Comparison of ENCODE assay signal across 8 cellular contexts in genomic region chr11:911031-911889, GRCh38. TPM values are rescaled to one million over a fixed set of nuclear protein-coding genes. Genes with fewer than 3 reads are reported as not detected.
DNase-seq lines count a peak whose midpoint lies in the region; ATAC-seq and TF ChIP-seq lines count a peak whose summit lies in the region.

No MANE protein-coding gene starts in this region.

- H3K27ac ChIP-seq in neural progenitor cell (peak overlapping the region; percentile 81), uterus (peak overlapping the region; percentile 83 to 90)

- peak; percentile 25 for ATAC-seq in GM21576 (IDR thresholded peaks at IDR 0.05; ENCODE audit: unreplicated experiment)

- peak; percentile 72 for DNase-seq in EH (ENCODE audit: low read depth)
- peak; percentile 42 for DNase-seq in activated CD4-positive, alpha-beta memory T cell treated with anti-CD3 and anti-CD28 coated beads, Interleukin-2, amount 10 ng/mL, durations not matched to agents 7 days and 5 days
- DNase-seq in fibroblast of gingiva (ENCODE audit: low read depth) = peak; percentile 43
- peak; percentile 76 for DNase-seq in neural progenitor cell (ENCODE audit: low spot score)
- DNase-seq in uterus = peak; percentile 41 to 58
- no peak for DNase-seq in GM19238 (ENCODE audit: insufficient read length, low spot score)

- no peaks in the 10 kb centered on the region for H3K36me3 Mint-ChIP-seq in activated CD4-positive, alpha-beta memory T cell treated with anti-CD3 and anti-CD28 coated beads, Interleukin-2, amount 10 ng/mL, durations not matched to agents 7 days and 5 days (ENCODE audit: low read depth)
- H3K36me3 Mint-ChIP-seq in neural progenitor cell = peaks cover 4% of the 10 kb centered on the region

- no peak overlapping the region for H3K9ac ChIP-seq in neural progenitor cell

- peak in 1 of 2 donors; percentile 2 for TF ChIP-seq POLR2A in uterus (IDR thresholded peaks at IDR 0.05)

- H4K20me1 ChIP-seq in neural progenitor cell (ENCODE audit: low read depth) = peaks cover 11% of the 10 kb centered on the region

- H3K27me3 Mint-ChIP-seq in activated CD4-positive, alpha-beta memory T cell treated with anti-CD3 and anti-CD28 coated beads, Interleukin-2, amount 10 ng/mL, durations not matched to agents 7 days and 5 days = no peaks in the 10 kb centered on the region
- H3K27me3 Mint-ChIP-seq in neural progenitor cell (ENCODE audit: insufficient read depth, low read depth) = peaks cover 2% of the 10 kb centered on the region

- intact Hi-C loops in uterus (cut with DNase I; ENCODE audit: low total_unique reads) = no loop called here

- H3K4me3 ChIP-seq in neural progenitor cell (peak overlapping the region; percentile 99), uterus (peak overlapping the region; percentile 63 to 85)

- peaks cover 11% of the 10 kb centered on the region for H3F3A ChIP-seq in neural progenitor cell (ENCODE audit: low read depth)

- CTCF ChIA-PET in activated CD4-positive, alpha-beta memory T cell treated with anti-CD3 and anti-CD28 coated beads, Interleukin-2, amount 10 ng/mL, durations not matched to agents 7 days and 5 days (lab: Charles Lee) = interaction anchor here (1.2 to 3.5 kb wide), 3 partner anchors 10 to 17 kb away, joined by 5 to 18 read pairs (median 6); partner anchors contain the start of gene AP2A2

- no peaks in the 10 kb centered on the region for H3K36me3 ChIP-seq in neural progenitor cell
- no peaks in the 10 kb centered on the region for H3K36me3 ChIP-seq in uterus

- H3K4me1 ChIP-seq in neural progenitor cell = peaks cover 14% of the 10 kb centered on the region
- H3K4me1 ChIP-seq in uterus = peaks cover 0 to 5% of the 10 kb centered on the region in 2 donors

- peak overlapping the region; percentile 80 for H3K27ac Mint-ChIP-seq in activated CD4-positive, alpha-beta memory T cell treated with anti-CD3 and anti-CD28 coated beads, Interleukin-2, amount 10 ng/mL, durations not matched to agents 7 days and 5 days
- peak overlapping the region; percentile 99 for H3K27ac Mint-ChIP-seq in neural progenitor cell

- H3K9me3 Mint-ChIP-seq in activated CD4-positive, alpha-beta memory T cell treated with anti-CD3 and anti-CD28 coated beads, Interleukin-2, amount 10 ng/mL, durations not matched to agents 7 days and 5 days = no peaks in the 10 kb centered on the region
- H3K9me3 Mint-ChIP-seq in neural progenitor cell = no peaks in the 10 kb centered on the region

- H3K4me3 Mint-ChIP-seq in activated CD4-positive, alpha-beta memory T cell treated with anti-CD3 and anti-CD28 coated beads, Interleukin-2, amount 10 ng/mL, durations not matched to agents 7 days and 5 days = peak overlapping the region; percentile 90
- H3K4me3 Mint-ChIP-seq in neural progenitor cell = peak overlapping the region; percentile 93

- H3K9me3 ChIP-seq in neural progenitor cell (ENCODE audit: low read depth) (no peaks in the 10 kb centered on the region), uterus (no peaks in the 10 kb centered on the region)

- peak; percentile 21; the same call in 1 of the 2 replicates for TF ChIP-seq CTCF in LNCAP (IDR thresholded peaks at IDR 0.05)
- peak; percentile 22 for TF ChIP-seq CTCF in neural progenitor cell (IDR thresholded peaks at IDR 0.05)
- TF ChIP-seq CTCF in uterus (IDR thresholded peaks at IDR 0.05) = peak in 1 of 4 experiments; percentile 24

- peaks cover 25% of the 10 kb centered on the region for H3K4me1 Mint-ChIP-seq in activated CD4-positive, alpha-beta memory T cell treated with anti-CD3 and anti-CD28 coated beads, Interleukin-2, amount 10 ng/mL, durations not matched to agents 7 days and 5 days
- H3K4me1 Mint-ChIP-seq in neural progenitor cell = peaks cover 18% of the 10 kb centered on the region

- H2AFZ ChIP-seq in neural progenitor cell (replicated peaks) = peak overlapping the region; percentile 64

- H3K79me2 ChIP-seq in neural progenitor cell (ENCODE audit: low read depth) = peaks cover 29% of the 10 kb centered on the region

- peak overlapping the region; percentile 90 for H3K4me2 ChIP-seq in neural progenitor cell

- POLR2A ChIA-PET in activated CD4-positive, alpha-beta memory T cell treated with anti-CD3 and anti-CD28 coated beads, Interleukin-2, amount 10 ng/mL, durations not matched to agents 7 days and 5 days (lab: Charles Lee) = interaction anchor here (0.6 to 1.7 kb wide), 8 partner anchors 10 to 398 kb away, joined by 3 to 6 read pairs (median 3); partner anchors contain the start of genes AP2A2, TOLLIP and TSPAN4

- no peaks in the 10 kb centered on the region for H3K27me3 ChIP-seq in neural progenitor cell
- no peaks in the 10 kb centered on the region for H3K27me3 ChIP-seq in uterus

RNA-seq across cellular contexts. Expression of gene CHID1, which starts 0.7 kb away (rescaled TPM):
- 10 to 100 TPM; 38.2 to 39.2 TPM for total RNA-seq in activated CD4-positive, alpha-beta memory T cell treated with anti-CD3 and anti-CD28 coated beads, Interleukin-2, amount 10 ng/mL, durations not matched to agents 7 days and 5 days
- total RNA-seq in neural progenitor cell (ENCODE audit: low replicate concordance) (56.6 and 62.9 TPM in 2 replicates), uterus (10 to 100 TPM; 20.3 to 57.9 (median 48.4) TPM)

RNA-seq across cellular contexts. Expression of gene AP2A2, which starts 14.4 kb away (rescaled TPM):
- total RNA-seq in activated CD4-positive, alpha-beta memory T cell treated with anti-CD3 and anti-CD28 coated beads, Interleukin-2, amount 10 ng/mL, durations not matched to agents 7 days and 5 days = 10 to 100 TPM; 50.5 to 51.1 TPM
- total RNA-seq in neural progenitor cell (ENCODE audit: low replicate concordance) = 50.4 and 67.5 TPM in 2 replicates
- total RNA-seq in uterus = 100 to 1,000 TPM in 1 of 4 donors, 10 to 100 TPM in 3; 25.6 to 120 (median 40.4) TPM
